Comparison of ENCODE assay signal across 10 cellular contexts in genomic region chr2:9638532-9638931, GRCh38. TPM values are rescaled to one million over a fixed set of nuclear protein-coding genes. Genes with fewer than 3 reads are reported as not detected.
DNase-seq lines count a peak whose midpoint lies in the region; ATAC-seq and TF ChIP-seq lines count a peak whose summit lies in the region.
"Had no signal": no experiment of that assay in that cellular context is flagged by ENCODE, and none has a peak within 500 bp of the region (broad histone marks: within the 10 kb centered on the region; RNA-seq: fewer than 3 reads in every experiment).

No MANE protein-coding gene starts in this region.

- no peak overlapping the region for H3K4me3 Mint-ChIP-seq in T-helper 17 cell
- no peak overlapping the region for H3K4me3 Mint-ChIP-seq in activated naive CD8-positive, alpha-beta T cell treated with anti-CD3 and anti-CD28 coated beads, Interleukin-2, amount 50 U/mL, for 24 hours
- H3K4me3 Mint-ChIP-seq: stimulated activated naive B cell treated with anti-CD40 and anti-IgM and Interleukin-4, amounts not matched to agents 10 μg/mL and 1 μg/mL and 100 μg/mL, for 72 hours had no signal

- H3K36me3 ChIP-seq in stomach smooth muscle (ENCODE audit: control insufficient read depth in 2 of 2, insufficient read depth in 2 of 2, low read length in 2 of 2): no peaks in the 10 kb centered on the region

- TF ChIP-seq CTCF in HFF-Myc (IDR thresholded peaks at IDR 0.05; ENCODE audit: low read depth, low read length, missing control alignments): no peak

- H3K9me3 ChIP-seq in stomach smooth muscle (ENCODE audit: control insufficient read depth in 2 of 2, low read length in 2 of 2) (no peaks in the 10 kb centered on the region), T-helper 17 cell (ENCODE audit: control insufficient read depth, low read length, poor library complexity, severe bottlenecking) (no peaks in the 10 kb centered on the region)

- H3K36me3 Mint-ChIP-seq in T-helper 17 cell (ENCODE audit: low read depth): peaks cover 3% of the 10 kb centered on the region
- H3K36me3 Mint-ChIP-seq in activated naive CD8-positive, alpha-beta T cell treated with anti-CD3 and anti-CD28 coated beads, Interleukin-2, amount 50 U/mL, for 24 hours (ENCODE audit: low read depth): no peaks in the 10 kb centered on the region
- H3K36me3 Mint-ChIP-seq: stimulated activated naive B cell treated with anti-CD40 and anti-IgM and Interleukin-4, amounts not matched to agents 10 μg/mL and 1 μg/mL and 100 μg/mL, for 72 hours had no signal

- DNase-seq in HFF-Myc (ENCODE audit: extremely low read depth, low read depth): peak; percentile 78
- DNase-seq in astrocyte of the hippocampus (ENCODE audit: low read depth, low spot score): peak; percentile 84
- DNase-seq in inferior parietal cortex (ENCODE audit: extremely low spot score): peak; percentile 87
- no peak for DNase-seq in effector CD8-positive, alpha-beta T cell (lab: John Stamatoyannopoulos, UW)
- DNase-seq in T-helper 17 cell: no peak
- no peak for DNase-seq in D341Med (ENCODE audit: low spot score)
- DNase-seq in activated naive CD8-positive, alpha-beta T cell treated with anti-CD3 and anti-CD28 coated beads, Interleukin-2, amount 50 U/mL, for 24 hours: no peak
- DNase-seq: stimulated activated naive B cell treated with anti-CD40 and anti-IgM and Interleukin-4, amounts not matched to agents 10 μg/mL and 1 μg/mL and 100 μg/mL, for 72 hours had no signal

- H3K27ac Mint-ChIP-seq in T-helper 17 cell: no peak overlapping the region
- no peak overlapping the region for H3K27ac Mint-ChIP-seq in activated naive CD8-positive, alpha-beta T cell treated with anti-CD3 and anti-CD28 coated beads, Interleukin-2, amount 50 U/mL, for 24 hours
- H3K27ac Mint-ChIP-seq: stimulated activated naive B cell treated with anti-CD40 and anti-IgM and Interleukin-4, amounts not matched to agents 10 μg/mL and 1 μg/mL and 100 μg/mL, for 72 hours had no signal

- H3K9ac ChIP-seq in stomach smooth muscle (ENCODE audit: low read length in 2 of 2): no peak overlapping the region

- no peak for ATAC-seq in T-helper 17 cell
- ATAC-seq in activated naive CD8-positive, alpha-beta T cell treated with anti-CD3 and anti-CD28 coated beads, Interleukin-2, amount 50 U/mL, for 24 hours: no peak
- ATAC-seq: stimulated activated naive B cell treated with anti-CD40 and anti-IgM and Interleukin-4, amounts not matched to agents 10 μg/mL and 1 μg/mL and 100 μg/mL, for 72 hours had no signal

- H3K27me3 Mint-ChIP-seq in T-helper 17 cell: no peaks in the 10 kb centered on the region
- H3K27me3 Mint-ChIP-seq in activated naive CD8-positive, alpha-beta T cell treated with anti-CD3 and anti-CD28 coated beads, Interleukin-2, amount 50 U/mL, for 24 hours: peaks cover 4% of the 10 kb centered on the region

- no peaks in the 10 kb centered on the region for H3K9me3 Mint-ChIP-seq in activated naive CD8-positive, alpha-beta T cell treated with anti-CD3 and anti-CD28 coated beads, Interleukin-2, amount 50 U/mL, for 24 hours
- H3K9me3 Mint-ChIP-seq: stimulated activated naive B cell treated with anti-CD40 and anti-IgM and Interleukin-4, amounts not matched to agents 10 μg/mL and 1 μg/mL and 100 μg/mL, for 72 hours had no signal

- H3K4me3 ChIP-seq in HFF-Myc (replicated peaks; ENCODE audit: low read depth, low read length): no peak overlapping the region
- H3K4me3 ChIP-seq in stomach smooth muscle (ENCODE audit: low read length in 2 of 2): peak overlapping the region in 1 of 2 donors; percentile 29
- H3K4me3 ChIP-seq: SK-N-MC had no signal

- H3K4me1 Mint-ChIP-seq in T-helper 17 cell: peaks cover 16% of the 10 kb centered on the region
- peaks cover 18% of the 10 kb centered on the region for H3K4me1 Mint-ChIP-seq in activated naive CD8-positive, alpha-beta T cell treated with anti-CD3 and anti-CD28 coated beads, Interleukin-2, amount 50 U/mL, for 24 hours

- H3K27ac ChIP-seq in stomach smooth muscle (ENCODE audit: low read length): peak overlapping the region; percentile 41
- H3K27ac ChIP-seq: SK-N-MC had no signal

- H3K27me3 ChIP-seq in stomach smooth muscle (ENCODE audit: control insufficient read depth in 1 of 2, insufficient read depth in 2 of 2, low read length in 2 of 2): no peaks in the 10 kb centered on the region

- H3K4me1 ChIP-seq in stomach smooth muscle (ENCODE audit: control insufficient read depth, insufficient read depth, low read length): peaks cover 23% of the 10 kb centered on the region

RNA-seq across cellular contexts. Expression of gene YWHAQ, which starts 7.7 kb away (rescaled TPM):
- 100 to 1,000 TPM; 176 to 189 TPM for total RNA-seq in T-helper 17 cell

Comparison
In these comparisons a context has a peak if more than half of its experiments do, and no peak if none do; other contexts are left out.
1. DNase-seq: peak in HFF-Myc (single experiment), astrocyte of the hippocampus (single experiment) and inferior parietal cortex (single experiment); none in effector CD8-positive, alpha-beta T cell (single experiment), T-helper 17 cell (0 of 3), D341Med (single experiment) and activated naive CD8-positive, alpha-beta T cell treated with anti-CD3 and anti-CD28 coated beads, Interleukin-2, amount 50 U/mL, for 24 hours (single experiment).